17 cellular contexts compared by ENCODE assay signal in genomic region chr12:124881123-124881522, GRCh38. TPM values are rescaled to one million over a fixed set of nuclear protein-coding genes. Genes with fewer than 3 reads are reported as not detected.
DNase-seq lines count a peak whose midpoint lies in the region; ATAC-seq and TF ChIP-seq lines count a peak whose summit lies in the region.
"Had no signal": no experiment of that assay in that cellular context is flagged by ENCODE, and none has a peak within 500 bp of the region (broad histone marks: within the 10 kb centered on the region; RNA-seq: fewer than 3 reads in every experiment).

No MANE protein-coding gene starts in this region.

- H3K4me3 ChIP-seq in BLaER1 (0 out of 2 replicates have a peak overlapping the region, but pooled peaks have one; percentile 14), H7 (ENCODE audit: insufficient read depth, low read depth, low read length) (no peak overlapping the region), lower lobe of right lung (no peak overlapping the region)
- H3K4me3 ChIP-seq: cardiac muscle cell, SJSA1 had no signal

- H3K27ac ChIP-seq in BLaER1 (peak overlapping the region; percentile 78), lower lobe of right lung (no peak overlapping the region)
- H3K27ac ChIP-seq: cardiac muscle cell, SJSA1, VCaP had no signal

- CTCF ChIA-PET in activated CD8-positive, alpha-beta T cell treated with anti-CD3 and anti-CD28 coated beads, Interleukin-2, amount 10 ng/mL, durations not matched to agents 7 days and 5 days (lab: Charles Lee), result interaction anchor here (3.0 kb wide), 1 partner anchor 26 kb away, joined by 16 read pairs; no protein-coding TSS in a partner anchor

- H3K36me3 Mint-ChIP-seq in activated CD8-positive, alpha-beta T cell treated with anti-CD3 and anti-CD28 coated beads, Interleukin-2, amount 10 ng/mL, durations not matched to agents 7 days and 5 days (ENCODE audit: low read depth), result no peaks in the 10 kb centered on the region
- H3K36me3 Mint-ChIP-seq: activated CD8-positive, alpha-beta memory T cell treated with anti-CD3 and anti-CD28 coated beads, Interleukin-2, amount 10 ng/mL, durations not matched to agents 7 days and 5 days; activated naive CD4-positive, alpha-beta T cell treated with anti-CD3 and anti-CD28 coated beads, Interleukin-2, amount 50 U/mL, for 24 hours; immature natural killer cell had no signal

- POLR2A ChIA-PET in activated CD8-positive, alpha-beta T cell treated with anti-CD3 and anti-CD28 coated beads, Interleukin-2, amount 10 ng/mL, durations not matched to agents 7 days and 5 days (lab: Charles Lee), result no interaction called here

- H3K4me1 Mint-ChIP-seq in activated CD8-positive, alpha-beta T cell treated with anti-CD3 and anti-CD28 coated beads, Interleukin-2, amount 10 ng/mL, durations not matched to agents 7 days and 5 days (ENCODE audit: low read depth), result peaks cover 12% of the 10 kb centered on the region

- H3K36me3 ChIP-seq in BLaER1 (no peaks in the 10 kb centered on the region), H7 (replicated peaks; ENCODE audit: control insufficient read depth, insufficient read depth, low read length) (no peaks in the 10 kb centered on the region), lower lobe of right lung (no peaks in the 10 kb centered on the region)
- H3K36me3 ChIP-seq: cardiac muscle cell, SJSA1 had no signal

- H3K9me3 ChIP-seq in BLaER1 (no peaks in the 10 kb centered on the region), lower lobe of right lung (no peaks in the 10 kb centered on the region)
- H3K9me3 ChIP-seq: SJSA1 had no signal

- H3K9ac ChIP-seq in BLaER1, result peak overlapping the region; percentile 61

- no peak for TF ChIP-seq CTCF in lower lobe of right lung (IDR thresholded peaks at IDR 0.05)

- H3K4me3 Mint-ChIP-seq in activated CD8-positive, alpha-beta T cell treated with anti-CD3 and anti-CD28 coated beads, Interleukin-2, amount 10 ng/mL, durations not matched to agents 7 days and 5 days, result no peak overlapping the region
- H3K4me3 Mint-ChIP-seq: activated CD8-positive, alpha-beta memory T cell treated with anti-CD3 and anti-CD28 coated beads, Interleukin-2, amount 10 ng/mL, durations not matched to agents 7 days and 5 days; activated naive CD4-positive, alpha-beta T cell treated with anti-CD3 and anti-CD28 coated beads, Interleukin-2, amount 50 U/mL, for 24 hours had no signal

- TF ChIP-seq POLR2A in GM18505 (IDR thresholded peaks at IDR 0.05; ENCODE audit: borderline replicate concordance, extremely low read depth, insufficient read depth, insufficient read length), result no peak

- H3K4me1 ChIP-seq in BLaER1, result peaks cover 87% of the 10 kb centered on the region
- H3K4me1 ChIP-seq in lower lobe of right lung, result peaks cover 10% of the 10 kb centered on the region
- H3K4me1 ChIP-seq: SJSA1 had no signal

- peak overlapping the region; percentile 86 for H3K4me2 ChIP-seq in BLaER1

- intact Hi-C loops in lower lobe of right lung (cut with DNase I), result no loop called here

- no peaks in the 10 kb centered on the region for H3K9me3 Mint-ChIP-seq in activated CD8-positive, alpha-beta T cell treated with anti-CD3 and anti-CD28 coated beads, Interleukin-2, amount 10 ng/mL, durations not matched to agents 7 days and 5 days (ENCODE audit: insufficient read depth)
- H3K9me3 Mint-ChIP-seq: activated naive CD4-positive, alpha-beta T cell treated with anti-CD3 and anti-CD28 coated beads, Interleukin-2, amount 50 U/mL, for 24 hours; immature natural killer cell had no signal

- DNase-seq in H7, result peak; percentile 44
- no peak for DNase-seq in activated CD8-positive, alpha-beta T cell treated with anti-CD3 and anti-CD28 coated beads, Interleukin-2, amount 10 ng/mL, durations not matched to agents 7 days and 5 days
- no peak for DNase-seq in lower lobe of right lung
- no peak for DNase-seq in activated CD4-positive, CD25-positive, alpha-beta regulatory T cell (lab: John Stamatoyannopoulos, UW)
- DNase-seq: activated CD8-positive, alpha-beta memory T cell treated with anti-CD3 and anti-CD28 coated beads, Interleukin-2, amount 10 ng/mL, durations not matched to agents 7 days and 5 days; DMS79; immature natural killer cell; posterior cingulate gyrus; stimulated activated CD4-positive, alpha-beta T cell treated with anti-CD3 and anti-CD28 coated beads, Interleukin-12 subunit alpha, Interleukin-12 subunit beta, amount 100 ng/mL, for 4 hours had no signal

- no peaks in the 10 kb centered on the region for H4K20me1 ChIP-seq in BLaER1

- peaks cover 2% of the 10 kb centered on the region for H3K27me3 Mint-ChIP-seq in activated CD8-positive, alpha-beta T cell treated with anti-CD3 and anti-CD28 coated beads, Interleukin-2, amount 10 ng/mL, durations not matched to agents 7 days and 5 days (ENCODE audit: low read depth)
- H3K27me3 Mint-ChIP-seq: activated CD8-positive, alpha-beta memory T cell treated with anti-CD3 and anti-CD28 coated beads, Interleukin-2, amount 10 ng/mL, durations not matched to agents 7 days and 5 days; activated naive CD4-positive, alpha-beta T cell treated with anti-CD3 and anti-CD28 coated beads, Interleukin-2, amount 50 U/mL, for 24 hours had no signal

- H3K27me3 ChIP-seq in BLaER1 (no peaks in the 10 kb centered on the region), H7 (ENCODE audit: control insufficient read depth, insufficient read depth, low read length) (no peaks in the 10 kb centered on the region), lower lobe of right lung (ENCODE audit: low read depth) (no peaks in the 10 kb centered on the region)
- H3K27me3 ChIP-seq: cardiac muscle cell, SJSA1 had no signal

- H3K27ac Mint-ChIP-seq in activated CD8-positive, alpha-beta T cell treated with anti-CD3 and anti-CD28 coated beads, Interleukin-2, amount 10 ng/mL, durations not matched to agents 7 days and 5 days, result peak overlapping the region; percentile 63
- H3K27ac Mint-ChIP-seq: activated CD8-positive, alpha-beta memory T cell treated with anti-CD3 and anti-CD28 coated beads, Interleukin-2, amount 10 ng/mL, durations not matched to agents 7 days and 5 days; activated naive CD4-positive, alpha-beta T cell treated with anti-CD3 and anti-CD28 coated beads, Interleukin-2, amount 50 U/mL, for 24 hours had no signal

- ATAC-seq in activated CD8-positive, alpha-beta T cell treated with anti-CD3 and anti-CD28 coated beads, Interleukin-2, amount 10 ng/mL, durations not matched to agents 7 days and 5 days, result peak; percentile 37
- peak; percentile 44 to 54 for ATAC-seq in lower lobe of right lung
- ATAC-seq in GM18505 (IDR thresholded peaks at IDR 0.05; ENCODE audit: unreplicated experiment), result no peak
- ATAC-seq in GM19397 (IDR thresholded peaks at IDR 0.05; ENCODE audit: unreplicated experiment), result no peak
- ATAC-seq in HG02870 (IDR thresholded peaks at IDR 0.05; ENCODE audit: unreplicated experiment), result no peak
- ATAC-seq: activated CD8-positive, alpha-beta memory T cell treated with anti-CD3 and anti-CD28 coated beads, Interleukin-2, amount 10 ng/mL, durations not matched to agents 7 days and 5 days had no signal

RNA-seq across cellular contexts. Expression of gene SCARB1, which starts 17.5 kb away (rescaled TPM):
- total RNA-seq in H7 (2014; rRNA removed; shearing (Covaris generic)), result 44.9 and 45.1 TPM in 2 replicates
- total RNA-seq in activated CD8-positive, alpha-beta T cell treated with anti-CD3 and anti-CD28 coated beads, Interleukin-2, amount 10 ng/mL, durations not matched to agents 7 days and 5 days, result 10 to 100 TPM; 12.5 to 14.6 TPM
- 24.0 TPM for total RNA-seq in lower lobe of right lung

RNA-seq across cellular contexts. Expression of gene UBC, which starts 33.3 kb away (rescaled TPM):
- total RNA-seq in H7 (2014; rRNA removed; shearing (Covaris generic)), result 1,051 and 1,131 TPM in 2 replicates
- 100 to 1,000 TPM; 974 to 998 TPM for total RNA-seq in activated CD8-positive, alpha-beta T cell treated with anti-CD3 and anti-CD28 coated beads, Interleukin-2, amount 10 ng/mL, durations not matched to agents 7 days and 5 days
- 977 TPM for total RNA-seq in lower lobe of right lung

Comparison
In these comparisons a context has a peak if more than half of its experiments do, and no peak if none do; other contexts are left out.
1. ATAC-seq: peak in activated CD8-positive, alpha-beta T cell treated with anti-CD3 and anti-CD28 coated beads, Interleukin-2, amount 10 ng/mL, durations not matched to agents 7 days and 5 days (single experiment) and lower lobe of right lung (2 of 2); none in GM18505 (single experiment), GM19397 (single experiment) and HG02870 (single experiment).